Comparison of ENCODE assay signal across 12 cellular contexts in genomic region chr14:97602438-97603117, GRCh38.
DNase-seq lines count a peak whose midpoint lies in the region; ATAC-seq, FAIRE-seq and TF ChIP-seq lines count a peak whose summit lies in the region.
"Had no signal": no experiment of that assay in that cellular context is flagged by ENCODE, and none has a peak within 500 bp of the region (broad histone marks: within the 10 kb centered on the region; RNA-seq: fewer than 3 reads in every experiment).

No MANE protein-coding gene starts in this region.

- 52% methylated on average over 13 of the region's 13 CpGs for WGBS in liver
- WGBS in HepG2 (ENCODE audit: low lambda C conversion rate), result 0% methylated on average over 13 of the region's 13 CpGs
- WGBS in aorta, 2 donors, result 57 to 58% methylated on average over 13 of the region's 13 CpGs
- WGBS in esophagus squamous epithelium, 2 donors, result 47 to 72% methylated on average over 7 to 13 of the region's 13 CpGs

- BruUV-seq in HepG2 (replicated peaks; lab: Mats Ljungman, UMichigan), result no TSS peak

- no peak for FAIRE-seq in HepG2 (lab: Jason Lieb, UNC)

- H3K9ac ChIP-seq in liver (ENCODE audit: low read depth in 1 of 2, low read length in 2 of 2), result no peak overlapping the region
- H3K9ac ChIP-seq in HepG2 (ENCODE audit: insufficient read depth, low read depth, low read length), result no peak overlapping the region

- TF ChIP-seq EP300 in HepG2 (IDR thresholded peaks at IDR 0.05; ENCODE audit: low read depth in 2 of 2, low read length in 2 of 2) (no peak), HepG2 (CRISPR knock-in tag; IDR thresholded peaks at IDR 0.05; ENCODE audit: borderline replicate concordance) (no peak)

- H3K9me3 ChIP-seq in liver (ENCODE audit: control insufficient read depth in 4 of 4, low read length in 3 of 4) (no peaks in the 10 kb centered on the region), HepG2 (ENCODE audit: low read length) (peaks cover 65% of the 10 kb centered on the region), aorta (ENCODE audit: control insufficient read depth, low read length) (peaks cover 2% of the 10 kb centered on the region), esophagus squamous epithelium (no peaks in the 10 kb centered on the region)

- no peak for TF ChIP-seq POLR2A in HepG2 (IDR thresholded peaks at IDR 0.05; ENCODE audit: insufficient read depth in 1 of 2, low read depth in 2 of 2, low read length in 2 of 2)
- TF ChIP-seq POLR2A in esophagus squamous epithelium (IDR thresholded peaks at IDR 0.05), result no peak

- TF ChIP-seq CTCF in liver (IDR thresholded peaks at IDR 0.05; ENCODE audit: low read depth, low read length, missing input control), result no peak
- no peak for TF ChIP-seq CTCF in HepG2 (CRISPR knock-in tag; IDR thresholded peaks at IDR 0.05)
- TF ChIP-seq CTCF in esophagus squamous epithelium (IDR thresholded peaks at IDR 0.05), result no peak

- in situ Hi-C loops in HepG2 (cut with HindIII; ENCODE audit: extremely low pct_ligation_motif_present, low pct_unique_long_range_greater_than_20kb), result no loop called here

- no peaks in the 10 kb centered on the region for H3K79me2 ChIP-seq in HepG2 (ENCODE audit: insufficient read depth, low read length)

- no peak overlapping the region for H2AFZ ChIP-seq in HepG2 (ENCODE audit: low read length)

- no peaks in the 10 kb centered on the region for H4K20me1 ChIP-seq in HepG2 (ENCODE audit: insufficient read depth, low read length)

- H3K4me3 ChIP-seq in liver (ENCODE audit: low read depth in 1 of 3, low read length in 3 of 3), result no peak overlapping the region
- no peak overlapping the region for H3K4me3 ChIP-seq in HepG2 (replicated peaks in 1 of 3; ENCODE audit: insufficient read depth in 1 of 3, low read depth in 2 of 3, low read length in 3 of 3)
- no peak overlapping the region for H3K4me3 ChIP-seq in aorta (ENCODE audit: low read length in 2 of 2)
- no peak overlapping the region for H3K4me3 ChIP-seq in esophagus squamous epithelium

- DNase-seq in HepG2 (ENCODE audit: low spot score), result no peak
- DNase-seq in activated effector memory CD4-positive, alpha-beta T cell treated with anti-CD3 and anti-CD28 coated beads, Interleukin-2, amount 50 U/mL, for 16 hours, result peak; percentile 85
- peak; percentile 10 to 39 for DNase-seq in stimulated activated CD4-positive, alpha-beta T cell treated with anti-CD3 and anti-CD28 coated beads, Interleukin-15, amount 100 ng/mL, for 1 hour (ENCODE audit: low read depth in 1 of 2, low spot score in 1 of 2)
- DNase-seq in aorta, result no peak
- no peak for DNase-seq in esophagus squamous epithelium (lab: John Stamatoyannopoulos, UW)
- DNase-seq in NCI-H1105 treated with DMSO at 0.1 percent for 48 hours (lab: John Stamatoyannopoulos, UW), result no peak
- no peak for DNase-seq in KG1 (lab: John Stamatoyannopoulos, UW)
- DNase-seq: ACHN, activated B cell treated with CpG ODN at 0.5 μM for 24 hours, naive B cell had no signal

- ATAC-seq in HepG2 (no peak), aorta (ENCODE audit: low FRiP score) (no peak)
- ATAC-seq: stimulated activated memory B cell treated with anti-CD40 and anti-IgM and Interleukin-4, amounts not matched to agents 10 μg/mL and 1 μg/mL and 100 μg/mL, for 72 hours had no signal

- POLR2A ChIA-PET in HepG2 (lab: Yijun Ruan, JAX), result no interaction called here

- H3K36me3 ChIP-seq in liver (ENCODE audit: control insufficient read depth in 4 of 4, insufficient read depth in 3 of 4, low read depth in 1 of 4, low read length in 3 of 4) (no peaks in the 10 kb centered on the region), HepG2 (replicated peaks in 1 of 2; ENCODE audit: control insufficient read depth in 1 of 2, insufficient read depth in 2 of 2, low read length in 2 of 2) (no peaks in the 10 kb centered on the region), aorta (ENCODE audit: control insufficient read depth in 1 of 2, insufficient read depth in 2 of 2, low read length in 1 of 2) (no peaks in the 10 kb centered on the region), esophagus squamous epithelium (no peaks in the 10 kb centered on the region)

- H3K27me3 ChIP-seq in liver (ENCODE audit: control insufficient read depth in 4 of 4, insufficient read depth in 4 of 4, low read length in 3 of 4) (peaks cover 0 to 8% (median 0%) of the 10 kb centered on the region in 4 donors), HepG2 (ENCODE audit: control insufficient read depth in 1 of 2, insufficient read depth in 2 of 2, low read length in 2 of 2) (no peaks in the 10 kb centered on the region), aorta (ENCODE audit: control insufficient read depth in 1 of 2, insufficient read depth in 2 of 2, low read length in 1 of 2) (no peaks in the 10 kb centered on the region), esophagus squamous epithelium (peaks cover 0 to 29% (median 0%) of the 10 kb centered on the region in 4 donors)

- intact Hi-C loops in HepG2 (cut with micrococcal nuclease; ENCODE audit: unreplicated experiment) (no loop called here), aorta (cut with DNase I) (no loop called here), esophagus squamous epithelium (cut with DNase I) (no loop called here)

- no peak overlapping the region for H3K4me2 ChIP-seq in HepG2 (ENCODE audit: low read depth, low read length)

- H3K4me1 ChIP-seq in liver (ENCODE audit: control insufficient read depth in 4 of 4, insufficient read depth in 4 of 4, low read length in 3 of 4) (no peaks in the 10 kb centered on the region), HepG2 (ENCODE audit: insufficient read depth, low read length) (no peaks in the 10 kb centered on the region), aorta (ENCODE audit: control insufficient read depth in 1 of 2, insufficient read depth in 2 of 2, low read length in 2 of 2) (no peaks in the 10 kb centered on the region), esophagus squamous epithelium (no peaks in the 10 kb centered on the region)

- H3K27ac ChIP-seq in liver (ENCODE audit: low read depth in 1 of 2, low read length in 2 of 2) (no peak overlapping the region), HepG2 (ENCODE audit: extremely low read length, insufficient read depth, low read length) (no peak overlapping the region), aorta (ENCODE audit: low read depth in 1 of 2, low read length in 2 of 2) (no peak overlapping the region), esophagus squamous epithelium (peak overlapping the region in 2 of 4 donors; percentile 1 to 14)

- CTCF ChIA-PET in HepG2 (lab: Yijun Ruan, JAX; ENCODE audit: low intra/inter-chr PET ratio, low total read pairs), result no interaction called here

- TF ChIP-seq RAD21 in liver (IDR thresholded peaks at IDR 0.05) (no peak), HepG2 (CRISPR knock-in tag; IDR thresholded peaks at IDR 0.05) (no peak)

TF ChIP-seq in liver, 16 proteins besides CTCF, POLR2A, EP300 and RAD21:
- TF ChIP-seq SP1 (IDR thresholded peaks at IDR 0.05), result peak; percentile 6
- TF ChIP-seq GABPA (IDR thresholded peaks at IDR 0.05 in 1 of 2, conservative IDR thresholded peaks at IDR 0.05 in 1 of 2), result no peak
- no peak for TF ChIP-seq NR2F2 (IDR thresholded peaks at IDR 0.05)
- TF ChIP-seq HNF4G (IDR thresholded peaks at IDR 0.05), result no peak
- TF ChIP-seq JUND (IDR thresholded peaks at IDR 0.05), result no peak
- TF ChIP-seq FOXA1 (IDR thresholded peaks at IDR 0.05), result no peak
- TF ChIP-seq EGR1 (IDR thresholded peaks at IDR 0.05; ENCODE audit: low read depth in 2 of 2), result no peak
- TF ChIP-seq RXRA (IDR thresholded peaks at IDR 0.05), result no peak

TF ChIP-seq in HepG2, 621 proteins besides CTCF, POLR2A, EP300 and RAD21 (continues in another document):
- TF ChIP-seq EHMT2 (IDR thresholded peaks at IDR 0.05; ENCODE audit: borderline replicate concordance, low read depth, low read length) (no peak), ZC3H4 (CRISPR knock-in tag; IDR thresholded peaks at IDR 0.05; ENCODE audit: borderline replicate concordance) (no peak), ZNF775 (CRISPR knock-in tag; IDR thresholded peaks at IDR 0.05; ENCODE audit: borderline replicate concordance) (no peak), NFE2L2 (IDR thresholded peaks at IDR 0.05; ENCODE audit: low read length) (no peak), NFE2L1 (CRISPR knock-in tag; IDR thresholded peaks at IDR 0.05; ENCODE audit: borderline replicate concordance) (no peak), ISX (CRISPR knock-in tag; conservative IDR thresholded peaks at IDR 0.05) (no peak), THAP11 (CRISPR knock-in tag; IDR thresholded peaks at IDR 0.05) (no peak), ZBTB4 (CRISPR knock-in tag; IDR thresholded peaks at IDR 0.05; ENCODE audit: borderline replicate concordance) (no peak), RBFOX2 (IDR thresholded peaks at IDR 0.05; ENCODE audit: low read depth, low read length) (no peak)

Comparison
In these comparisons a context has a peak if more than half of its experiments do, and no peak if none do; other contexts are left out.
1. DNase-seq: peak in activated effector memory CD4-positive, alpha-beta T cell treated with anti-CD3 and anti-CD28 coated beads, Interleukin-2, amount 50 U/mL, for 16 hours (single experiment) and stimulated activated CD4-positive, alpha-beta T cell treated with anti-CD3 and anti-CD28 coated beads, Interleukin-15, amount 100 ng/mL, for 1 hour (2 of 2); none in HepG2 (single experiment), aorta (0 of 2), esophagus squamous epithelium (single experiment), NCI-H1105 treated with DMSO at 0.1 percent for 48 hours (single experiment) and KG1 (single experiment).